ENCODE assay signal across 21 cellular contexts in genomic region chr20:56755201-56755600, GRCh38.
"Had no signal": no experiment of that assay in that cellular context is flagged by ENCODE, and none has a peak within 500 bp of the region (broad histone marks: within the 10 kb centered on the region; RNA-seq: fewer than 3 reads in every experiment).

No MANE protein-coding gene starts in this region.

- H3K4me3 ChIP-seq: dorsolateral prefrontal cortex, hepatocyte, mucosa of descending colon, ovary, right atrium auricular region, sigmoid colon, skin epidermis, stomach, thoracic aorta, transverse colon had no signal

- H3K36me3 ChIP-seq: ovary, right atrium auricular region, sigmoid colon, stomach, thoracic aorta, transverse colon had no signal

- H3K4me1 ChIP-seq: right atrium auricular region, sigmoid colon, stomach, transverse colon had no signal

- H3K9me3 ChIP-seq: mucosa of descending colon, ovary, right atrium auricular region, sigmoid colon, thoracic aorta, transverse colon had no signal

- FAIRE-seq: islet of Langerhans had no signal

- H3K27ac ChIP-seq: dorsolateral prefrontal cortex, foreskin keratinocyte, hepatocyte, ovary, right atrium auricular region, sigmoid colon, skin epidermis, stomach, thoracic aorta, transverse colon had no signal

- H3K27me3 ChIP-seq: ovary, right atrium auricular region had no signal

- DNase-seq: cortex of kidney; dorsolateral prefrontal cortex; effector CD8-positive, alpha-beta T cell; foreskin keratinocyte; head of caudate nucleus; mammary epithelial cell; mucosa of descending colon; natural killer cell; nucleus accumbens; ovary; sigmoid colon; stimulated activated CD4-positive, alpha-beta T cell treated with anti-CD3 and anti-CD28 coated beads, Interleukin-12 subunit alpha, Interleukin-12 subunit beta, amount 100 ng/mL, for 4 hours; stimulated activated naive CD4-positive, alpha-beta T cell; stomach; substantia nigra; transverse colon had no signal
